In the genomic region with DNA sequence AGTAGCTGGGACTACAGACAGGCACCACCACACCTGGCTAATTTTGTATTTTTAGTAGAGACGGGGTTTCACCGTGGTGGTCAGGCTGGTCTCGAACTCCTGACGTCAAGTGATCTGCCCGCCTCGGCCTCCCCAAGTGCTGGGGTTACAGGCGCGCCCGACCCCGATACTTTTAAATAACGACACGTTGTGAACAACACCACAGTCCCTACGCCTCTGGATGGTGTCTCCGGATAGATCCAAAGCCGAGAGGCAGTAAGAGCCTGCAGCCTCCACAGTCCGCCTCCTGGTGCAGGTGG, we compare ENCODE assay signal across 8 cellular contexts. TPM values are rescaled to one million over a fixed set of nuclear protein-coding genes. Genes with fewer than 3 reads are reported as not detected.
DNase-seq lines count a peak whose midpoint lies in the region; ATAC-seq and TF ChIP-seq lines count a peak whose summit lies in the region.
"Not testable (repeated sequence)": the region's sequence is repeated elsewhere in the genome, so short reads cannot be mapped to it uniquely, and the experiment has no call there.

No MANE protein-coding gene starts in this region.

- RAD21 ChIA-PET in HCT116 (lab: Charles Lee; ENCODE audit: low non-redundant PET in 1 of 2, low total read pairs in 2 of 2, uncharacterized antibody in 2 of 2, unreplicated experiment in 2 of 2): not testable (repeated sequence)

- 35 to 38% methylated on average over 16 of the region's 16 CpGs for WGBS in ectodermal cell, 2 experiments

- H3K36me3 Mint-ChIP-seq in activated T-helper 17 cell treated with anti-CD3 and anti-CD28 coated beads, Interleukin-2, amount 50 U/mL, for 72 hours (ENCODE audit: low read depth): peaks cover 39% of the 10 kb centered on the region
- H3K36me3 Mint-ChIP-seq in natural killer cell treated with Interleukin-12 subunit alpha and Interleukin-12 subunit beta and Interleukin-15 and Interleukin-18, amount 100 ng/mL, for 72 hours: not testable (repeated sequence)

- H3K4me3 ChIP-seq in BLaER1 (peak overlapping the region; percentile 95), HCT116 (replicated peaks in 1 of 2; ENCODE audit: low read depth in 1 of 2, low read length in 2 of 2) (peak overlapping the region; percentile 72 to 75), PC-3 (ENCODE audit: low read length) (peak overlapping the region; percentile 86), ectodermal cell (ENCODE audit: insufficient read depth, low read depth, low read length) (peak overlapping the region; percentile 85), iPS-11a (ENCODE audit: low read depth, low read length) (peak overlapping the region; percentile 54)

- H3K27me3 ChIP-seq in BLaER1; HCT116 (ENCODE audit: insufficient read depth, low read length); PC-3 (ENCODE audit: low read length); ectodermal cell (ENCODE audit: control insufficient read depth, insufficient read depth, low read length, poor library complexity, severe bottlenecking): not testable (repeated sequence)

- TF ChIP-seq RAD21 in HCT116 (IDR thresholded peaks at IDR 0.05; ENCODE audit: low read depth): not testable (repeated sequence)

- DNase-seq in HCT116 (ENCODE audit: low read depth, low spot score); PC-3; natural killer cell treated with Interleukin-12 subunit alpha and Interleukin-12 subunit beta and Interleukin-15 and Interleukin-18, amount 100 ng/mL, for 72 hours (ENCODE audit: low spot score); stimulated activated naive CD8-positive, alpha-beta T cell treated with anti-CD3 and anti-CD28 coated beads, Interleukin-15, amount 100 ng/mL, for 72 hours: not testable (repeated sequence)

- TF ChIP-seq CTCF in HCT116 (IDR thresholded peaks at IDR 0.05 in 2 of 3, conservative IDR thresholded peaks at IDR 0.05 in 1 of 3; ENCODE audit: borderline replicate concordance in 1 of 3, insufficient read depth in 1 of 3, low read depth in 2 of 3, low read length in 2 of 3); PC-3 (conservative IDR thresholded peaks at IDR 0.05; ENCODE audit: low read depth, low read length): not testable (repeated sequence)

- not testable (repeated sequence) for H3K9me2 ChIP-seq in HCT116 (ENCODE audit: insufficient read depth); PC-3 (replicated peaks; ENCODE audit: low read length)

- H3K4me2 ChIP-seq in BLaER1 (peak overlapping the region; percentile 95), HCT116 (ENCODE audit: low read length) (peak overlapping the region; percentile 82), PC-3 (ENCODE audit: low read length) (peak overlapping the region; percentile 87)

- H3K9me3 Mint-ChIP-seq in activated T-helper 17 cell treated with anti-CD3 and anti-CD28 coated beads, Interleukin-2, amount 50 U/mL, for 72 hours; natural killer cell treated with Interleukin-12 subunit alpha and Interleukin-12 subunit beta and Interleukin-15 and Interleukin-18, amount 100 ng/mL, for 72 hours; stimulated activated naive CD8-positive, alpha-beta T cell treated with anti-CD3 and anti-CD28 coated beads, Interleukin-15, amount 100 ng/mL, for 72 hours: not testable (repeated sequence)

- H3K27me3 Mint-ChIP-seq in activated T-helper 17 cell treated with anti-CD3 and anti-CD28 coated beads, Interleukin-2, amount 50 U/mL, for 72 hours; natural killer cell treated with Interleukin-12 subunit alpha and Interleukin-12 subunit beta and Interleukin-15 and Interleukin-18, amount 100 ng/mL, for 72 hours; stimulated activated naive CD8-positive, alpha-beta T cell treated with anti-CD3 and anti-CD28 coated beads, Interleukin-15, amount 100 ng/mL, for 72 hours: not testable (repeated sequence)

- H3K4me1 Mint-ChIP-seq in activated T-helper 17 cell treated with anti-CD3 and anti-CD28 coated beads, Interleukin-2, amount 50 U/mL, for 72 hours: not testable (repeated sequence)
- H3K4me1 Mint-ChIP-seq in natural killer cell treated with Interleukin-12 subunit alpha and Interleukin-12 subunit beta and Interleukin-15 and Interleukin-18, amount 100 ng/mL, for 72 hours (ENCODE audit: low read depth in 2 of 2): peaks cover 9 to 14% of the 10 kb centered on the region in 2 donors
- H3K4me1 Mint-ChIP-seq in stimulated activated naive CD8-positive, alpha-beta T cell treated with anti-CD3 and anti-CD28 coated beads, Interleukin-15, amount 100 ng/mL, for 72 hours: peaks cover 31% of the 10 kb centered on the region

- peaks cover 21% of the 10 kb centered on the region for H3K36me3 ChIP-seq in BLaER1
- H3K36me3 ChIP-seq in HCT116 (ENCODE audit: control insufficient read depth in 1 of 2, insufficient read depth in 2 of 2, low read length in 2 of 2); PC-3 (ENCODE audit: low read depth, low read length); ectodermal cell (ENCODE audit: control insufficient read depth, insufficient read depth, low read length): not testable (repeated sequence)

- H4K20me1 ChIP-seq in BLaER1: peaks cover 19% of the 10 kb centered on the region; the same call in 1 of the 2 replicates
- H4K20me1 ChIP-seq in HCT116 (ENCODE audit: insufficient read depth); PC-3 (ENCODE audit: low read length): not testable (repeated sequence)

- POLR2A ChIA-PET in HCT116 (lab: Charles Lee); PC-3 (lab: Charles Lee; ENCODE audit: unreplicated experiment): not testable (repeated sequence)

- H3K27ac Mint-ChIP-seq in activated T-helper 17 cell treated with anti-CD3 and anti-CD28 coated beads, Interleukin-2, amount 50 U/mL, for 72 hours: peak overlapping the region; percentile 48
- not testable (repeated sequence) for H3K27ac Mint-ChIP-seq in natural killer cell treated with Interleukin-12 subunit alpha and Interleukin-12 subunit beta and Interleukin-15 and Interleukin-18, amount 100 ng/mL, for 72 hours
- peak overlapping the region in 1 of 2 donors; percentile 91 for H3K27ac Mint-ChIP-seq in stimulated activated naive CD8-positive, alpha-beta T cell treated with anti-CD3 and anti-CD28 coated beads, Interleukin-15, amount 100 ng/mL, for 72 hours

- H2AFZ ChIP-seq in HCT116 (ENCODE audit: low read depth, low read length, poor library complexity, severe bottlenecking): not testable (repeated sequence)
- peak overlapping the region; percentile 79 for H2AFZ ChIP-seq in PC-3 (ENCODE audit: low read length)

- peak overlapping the region; percentile 68 for H3K4me3 Mint-ChIP-seq in activated T-helper 17 cell treated with anti-CD3 and anti-CD28 coated beads, Interleukin-2, amount 50 U/mL, for 72 hours
- H3K4me3 Mint-ChIP-seq in natural killer cell treated with Interleukin-12 subunit alpha and Interleukin-12 subunit beta and Interleukin-15 and Interleukin-18, amount 100 ng/mL, for 72 hours: peak overlapping the region; percentile 55
- peak overlapping the region; percentile 79 to 80 for H3K4me3 Mint-ChIP-seq in stimulated activated naive CD8-positive, alpha-beta T cell treated with anti-CD3 and anti-CD28 coated beads, Interleukin-15, amount 100 ng/mL, for 72 hours

- H3K4me1 ChIP-seq in BLaER1 (peaks cover 28% of the 10 kb centered on the region), HCT116 (ENCODE audit: control insufficient read depth in 1 of 2, insufficient read depth in 2 of 2, low read length in 2 of 2) (peaks cover 3 to 22% of the 10 kb centered on the region in 2 experiments; a peak in 3 of 4 replicates), PC-3 (ENCODE audit: insufficient read depth, low read length) (peaks cover 33% of the 10 kb centered on the region), ectodermal cell (ENCODE audit: control insufficient read depth, insufficient read depth, low read length) (peaks cover 11% of the 10 kb centered on the region)

- CTCF ChIA-PET in HCT116 (lab: Charles Lee); PC-3 (lab: Charles Lee): not testable (repeated sequence)

- ATAC-seq in HCT116: peak; percentile 41
- ATAC-seq in PC-3: peak; percentile 9; the same call in 1 of the 2 replicates
- ATAC-seq in activated T-helper 17 cell treated with anti-CD3 and anti-CD28 coated beads, Interleukin-2, amount 50 U/mL, for 72 hours (replicated peaks): peak; percentile 1
- ATAC-seq in natural killer cell treated with Interleukin-12 subunit alpha and Interleukin-12 subunit beta and Interleukin-15 and Interleukin-18, amount 100 ng/mL, for 72 hours: peak; percentile 3
- peak; percentile 42 for ATAC-seq in stimulated activated naive CD8-positive, alpha-beta T cell treated with anti-CD3 and anti-CD28 coated beads, Interleukin-15, amount 100 ng/mL, for 72 hours

- not testable (repeated sequence) for BruUV-seq in HCT116 (replicated peaks; lab: Mats Ljungman, UMichigan); PC-3 (replicated peaks; lab: Mats Ljungman, UMichigan)

- peaks cover 40% of the 10 kb centered on the region for H3K79me2 ChIP-seq in HCT116 (ENCODE audit: insufficient read depth, low read length)
- H3K79me2 ChIP-seq in PC-3 (ENCODE audit: low read length): peaks cover 43% of the 10 kb centered on the region

- not testable (repeated sequence) for TF ChIP-seq POLR2A in HCT116 (IDR thresholded peaks at IDR 0.05; ENCODE audit: borderline replicate concordance, extremely low read depth, insufficient read depth, insufficient read length)

- H3K9me3 ChIP-seq in BLaER1; HCT116 (ENCODE audit: control insufficient read depth in 1 of 2, insufficient read depth in 1 of 2, low read depth in 1 of 2, low read length in 2 of 2); PC-3 (ENCODE audit: low read length); ectodermal cell (ENCODE audit: control insufficient read depth, low read length): not testable (repeated sequence)

- H3K9ac ChIP-seq in BLaER1 (peak overlapping the region; percentile 94), HCT116 (ENCODE audit: low read length) (peak overlapping the region; percentile 80), PC-3 (ENCODE audit: low read length) (peak overlapping the region; percentile 71)

- peak overlapping the region; percentile 76 for H3K27ac ChIP-seq in BLaER1
- H3K27ac ChIP-seq in HCT116 (ENCODE audit: low read depth, low read length): peak overlapping the region; percentile 61
- H3K27ac ChIP-seq in PC-3 (ENCODE audit: low read length); ectodermal cell (ENCODE audit: insufficient read depth, low read depth, low read length, poor library complexity, severe bottlenecking): not testable (repeated sequence)

- intact Hi-C loops in HCT116 (cut with micrococcal nuclease); PC-3 (cut with micrococcal nuclease): not testable (repeated sequence)

- not testable (repeated sequence) for H3F3A ChIP-seq in PC-3 (ENCODE audit: low read length, unreplicated experiment)

RNA-seq across cellular contexts. Expression of a gene that starts 0.8 kb away (rescaled TPM):
- total RNA-seq in HCT116 (2021; ENCODE audit: unreplicated experiment) (26.0 TPM), PC-3 (2014; rRNA removed) (10.0 and 13.9 TPM in 2 replicates)
- 25.2 and 28.6 TPM in 2 replicates for polyA plus RNA-seq in HCT116 (2012)
- 10 to 100 TPM; 15.0 to 22.0 TPM for total RNA-seq in activated T-helper 17 cell treated with anti-CD3 and anti-CD28 coated beads, Interleukin-2, amount 50 U/mL, for 72 hours
- 25.3 TPM for polyA plus RNA-seq in ectodermal cell (2013, experiment 1 of 4)
- 25.9 TPM for polyA plus RNA-seq in ectodermal cell (2013, experiment 2 of 4)
- 21.8 TPM for polyA plus RNA-seq in ectodermal cell (2013, experiment 3 of 4)
- 24.9 TPM for polyA plus RNA-seq in ectodermal cell (2013, experiment 4 of 4)
- total RNA-seq in natural killer cell treated with Interleukin-12 subunit alpha and Interleukin-12 subunit beta and Interleukin-15 and Interleukin-18, amount 100 ng/mL, for 72 hours: 10 to 100 TPM; 15.5 to 17.8 TPM

RNA-seq across cellular contexts. Expression of a gene that starts 17.0 kb away (rescaled TPM):
- total RNA-seq in HCT116 (2021; ENCODE audit: unreplicated experiment): 47.8 TPM
- polyA plus RNA-seq in HCT116 (2012): 20.5 and 22.6 TPM in 2 replicates
- total RNA-seq in PC-3 (2014; rRNA removed): 14.5 and 21.9 TPM in 2 replicates
- total RNA-seq in activated T-helper 17 cell treated with anti-CD3 and anti-CD28 coated beads, Interleukin-2, amount 50 U/mL, for 72 hours: 10 to 100 TPM; 38.3 to 53.3 TPM
- 27.0 TPM for polyA plus RNA-seq in ectodermal cell (2013, experiment 1 of 4)
- 41.1 TPM for polyA plus RNA-seq in ectodermal cell (2013, experiment 2 of 4)
- 32.6 TPM for polyA plus RNA-seq in ectodermal cell (2013, experiment 3 of 4)
- polyA plus RNA-seq in ectodermal cell (2013, experiment 4 of 4): 37.4 TPM
- 100 to 1,000 TPM in 1 of 2 donors, 10 to 100 TPM in 1; 76.7 to 102 TPM for total RNA-seq in natural killer cell treated with Interleukin-12 subunit alpha and Interleukin-12 subunit beta and Interleukin-15 and Interleukin-18, amount 100 ng/mL, for 72 hours

RNA-seq across cellular contexts. Expression of a gene that starts 20.5 kb away (rescaled TPM):
- total RNA-seq in HCT116 (2021; ENCODE audit: unreplicated experiment): 53.2 TPM
- polyA plus RNA-seq in HCT116 (2012): 28.6 and 31.0 TPM in 2 replicates
- total RNA-seq in PC-3 (2014; rRNA removed): 24.6 and 25.0 TPM in 2 replicates
- 10 to 100 TPM; 40.7 to 54.4 TPM for total RNA-seq in activated T-helper 17 cell treated with anti-CD3 and anti-CD28 coated beads, Interleukin-2, amount 50 U/mL, for 72 hours
- polyA plus RNA-seq in ectodermal cell (2013, experiment 1 of 4): 40.7 TPM
- 50.2 TPM for polyA plus RNA-seq in ectodermal cell (2013, experiment 2 of 4)
- 29.8 TPM for polyA plus RNA-seq in ectodermal cell (2013, experiment 3 of 4)
- 34.6 TPM for polyA plus RNA-seq in ectodermal cell (2013, experiment 4 of 4)
- 10 to 100 TPM; 34.2 to 58.4 TPM for total RNA-seq in natural killer cell treated with Interleukin-12 subunit alpha and Interleukin-12 subunit beta and Interleukin-15 and Interleukin-18, amount 100 ng/mL, for 72 hours

RNA-seq across cellular contexts. Expression of a gene that starts 50.5 kb away (rescaled TPM):
- total RNA-seq in HCT116 (2021; ENCODE audit: unreplicated experiment) (80.7 TPM), PC-3 (2014; rRNA removed) (33.8 and 40.6 TPM in 2 replicates)
- polyA plus RNA-seq in HCT116 (2012): 70.6 and 83.4 TPM in 2 replicates
- 10 to 100 TPM; 41.5 to 59.0 TPM for total RNA-seq in activated T-helper 17 cell treated with anti-CD3 and anti-CD28 coated beads, Interleukin-2, amount 50 U/mL, for 72 hours
- 90.3 TPM for polyA plus RNA-seq in ectodermal cell (2013, experiment 1 of 4)
- polyA plus RNA-seq in ectodermal cell (2013, experiment 2 of 4): 94.1 TPM
- 57.1 TPM for polyA plus RNA-seq in ectodermal cell (2013, experiment 3 of 4)
- polyA plus RNA-seq in ectodermal cell (2013, experiment 4 of 4): 62.1 TPM
- 10 to 100 TPM; 52.9 to 62.5 TPM for total RNA-seq in natural killer cell treated with Interleukin-12 subunit alpha and Interleukin-12 subunit beta and Interleukin-15 and Interleukin-18, amount 100 ng/mL, for 72 hours

RNA-seq across cellular contexts. Expression of a gene that starts 50.6 kb away (rescaled TPM):
- total RNA-seq in HCT116 (2021; ENCODE audit: unreplicated experiment) (32.6 TPM), PC-3 (2014; rRNA removed) (32.1 and 40.4 TPM in 2 replicates)
- 26.2 and 26.4 TPM in 2 replicates for polyA plus RNA-seq in HCT116 (2012)
- 10 to 100 TPM; 19.9 to 30.0 TPM for total RNA-seq in activated T-helper 17 cell treated with anti-CD3 and anti-CD28 coated beads, Interleukin-2, amount 50 U/mL, for 72 hours
- polyA plus RNA-seq in ectodermal cell (2013, experiment 1 of 4): 21.4 TPM
- 19.7 TPM for polyA plus RNA-seq in ectodermal cell (2013, experiment 2 of 4)
- 12.6 TPM for polyA plus RNA-seq in ectodermal cell (2013, experiment 3 of 4)
- polyA plus RNA-seq in ectodermal cell (2013, experiment 4 of 4): 16.2 TPM
- total RNA-seq in natural killer cell treated with Interleukin-12 subunit alpha and Interleukin-12 subunit beta and Interleukin-15 and Interleukin-18, amount 100 ng/mL, for 72 hours: 10 to 100 TPM; 23.5 to 36.6 TPM
